7 cellular contexts compared by ENCODE assay signal in genomic region chr6:16322666-16323312, GRCh38.
DNase-seq lines count a peak whose midpoint lies in the region; ATAC-seq and TF ChIP-seq lines count a peak whose summit lies in the region.

No MANE protein-coding gene starts in this region.

- peak in 1 of 6 experiments; percentile 6 for TF ChIP-seq CTCF in esophagus squamous epithelium (IDR thresholded peaks at IDR 0.05)
- no peak for TF ChIP-seq CTCF in neutrophil (IDR thresholded peaks at IDR 0.05)

- H3K36me3 ChIP-seq in esophagus squamous epithelium (peaks cover 3 to 27% (median 10%) of the 10 kb centered on the region in 3 donors), neutrophil (peaks cover 45% of the 10 kb centered on the region)

- H3K27me3 ChIP-seq in esophagus squamous epithelium (no peaks in the 10 kb centered on the region), neutrophil (no peaks in the 10 kb centered on the region)

- ATAC-seq in GM18873 (IDR thresholded peaks at IDR 0.05; ENCODE audit: low FRiP score, unreplicated experiment), result peak; percentile 94
- ATAC-seq in HG02981 (IDR thresholded peaks at IDR 0.05; ENCODE audit: unreplicated experiment), result peak; percentile 85

- H3K4me1 ChIP-seq in esophagus squamous epithelium (peaks cover 16 to 60% (median 44%) of the 10 kb centered on the region in 3 donors), neutrophil (ENCODE audit: control insufficient read depth in 1 of 2, insufficient read depth in 1 of 2, low read depth in 1 of 2, low read length in 1 of 2) (peaks cover 6 to 11% of the 10 kb centered on the region in 2 experiments)

- WGBS in esophagus squamous epithelium, 2 donors, result 19 to 36% methylated on average over 8 to 9 of the region's 11 CpGs

- DNase-seq in NCI-H69 (lab: John Stamatoyannopoulos, UW) (peak; percentile 96), esophagus squamous epithelium (lab: John Stamatoyannopoulos, UW) (no peak), superior temporal gyrus (ENCODE audit: extremely low spot score) (peak; percentile 89)
- DNase-seq in activated CD8-positive, alpha-beta memory T cell treated with anti-CD3 and anti-CD28 coated beads, Interleukin-2, amount 50 U/mL, for 1 hour (ENCODE audit: extremely low read depth), result peak; percentile 67

- H3K9me3 ChIP-seq in esophagus squamous epithelium (no peaks in the 10 kb centered on the region), neutrophil (no peaks in the 10 kb centered on the region)

- TF ChIP-seq POLR2A in esophagus squamous epithelium (IDR thresholded peaks at IDR 0.05), result peak in 1 of 4 donors; percentile 21

- H3K27ac ChIP-seq in esophagus squamous epithelium (peak overlapping the region; percentile 53 to 71 (median 67)), neutrophil (peak overlapping the region; percentile 0)

- H3K4me3 ChIP-seq in esophagus squamous epithelium (no peak overlapping the region), neutrophil (ENCODE audit: low read depth in 1 of 2, low read length in 1 of 2) (no peak overlapping the region)

- intact Hi-C loops in esophagus squamous epithelium (cut with DNase I), result no loop called here
